Comparison of ENCODE assay signal across 19 cellular contexts in genomic region chr13:55999709-56000108, GRCh38.
A peak's percentile ranks its signal among the peaks of the same experiment; 100 is the strongest.
DNase-seq lines count a peak whose midpoint lies in the region; ATAC-seq and TF ChIP-seq lines count a peak whose summit lies in the region.
"Had no signal": no experiment of that assay in that cellular context is flagged by ENCODE, and none has a peak within 500 bp of the region (broad histone marks: within the 10 kb centered on the region; RNA-seq: fewer than 3 reads in every experiment).

No MANE protein-coding gene starts in this region.

- no peak overlapping the region for H3K4me3 Mint-ChIP-seq in T-cell
- H3K4me3 Mint-ChIP-seq: activated naive CD8-positive, alpha-beta T cell treated with anti-CD3 and anti-CD28 coated beads, Interleukin-2, amount 50 U/mL, for 24 hours; activated T-helper 17 cell treated with anti-CD3 and anti-CD28 coated beads, Interleukin-2, amount 50 U/mL, for 72 hours; dendritic cell treated with granulocyte-macrophage colony-stimulating factor and Interleukin-4, amounts not matched to agents 40 ng/mL and 50 ng/mL, for 4 days; naive thymus-derived CD8-positive, alpha-beta T cell had no signal

- H3K36me3 ChIP-seq in BE2C (no peaks in the 10 kb centered on the region), OCI-LY7 (ENCODE audit: insufficient read depth, low read length) (no peaks in the 10 kb centered on the region)
- H3K36me3 ChIP-seq: transverse colon had no signal

- no peaks in the 10 kb centered on the region for H3K9me2 ChIP-seq in OCI-LY7 (ENCODE audit: insufficient read depth, low read length)

- H3K4me1 ChIP-seq in BE2C (no peaks in the 10 kb centered on the region), OCI-LY7 (ENCODE audit: insufficient read depth, low read length, poor library complexity, severe bottlenecking) (no peaks in the 10 kb centered on the region), right cardiac atrium (ENCODE audit: control insufficient read depth, insufficient read depth, low read length) (no peaks in the 10 kb centered on the region)
- H3K4me1 ChIP-seq: transverse colon had no signal

- H3K27me3 Mint-ChIP-seq in T-cell, result no peaks in the 10 kb centered on the region
- H3K27me3 Mint-ChIP-seq: activated naive CD8-positive, alpha-beta T cell treated with anti-CD3 and anti-CD28 coated beads, Interleukin-2, amount 50 U/mL, for 24 hours; activated T-helper 17 cell treated with anti-CD3 and anti-CD28 coated beads, Interleukin-2, amount 50 U/mL, for 72 hours; dendritic cell treated with granulocyte-macrophage colony-stimulating factor and Interleukin-4, amounts not matched to agents 40 ng/mL and 50 ng/mL, for 4 days; naive thymus-derived CD8-positive, alpha-beta T cell had no signal

- H3K27me3 ChIP-seq in BE2C (no peaks in the 10 kb centered on the region), right cardiac atrium (ENCODE audit: control insufficient read depth, insufficient read depth) (no peaks in the 10 kb centered on the region)
- H3K27me3 ChIP-seq: transverse colon had no signal

- no peaks in the 10 kb centered on the region for H4K20me1 ChIP-seq in OCI-LY7 (ENCODE audit: insufficient read depth, low read length)

- DNase-seq in BE2C (peak; percentile 54), HT-29 (ENCODE audit: low spot score) (peak; percentile 57), OCI-LY7 (ENCODE audit: low spot score) (no peak), iPS-NIHi11 (ENCODE audit: low spot score) (peak; percentile 13), posterior cingulate gyrus (no peak), T-cell (no peak), right cardiac atrium (no peak), LoVo (ENCODE audit: low spot score) (no peak)
- DNase-seq: activated CD4-positive, CD25-positive, alpha-beta regulatory T cell; activated naive CD8-positive, alpha-beta T cell treated with anti-CD3 and anti-CD28 coated beads, Interleukin-2, amount 50 U/mL, for 24 hours; erythroblast; naive thymus-derived CD8-positive, alpha-beta T cell; NCI-H1694 treated with DMSO at 0.1 percent for 48 hours; NCI-H510A treated with DMSO at 0.1 percent for 48 hours; stimulated activated naive CD4-positive, alpha-beta T cell; T-helper 1 cell; transverse colon had no signal

- no peak overlapping the region for H2AFZ ChIP-seq in OCI-LY7 (ENCODE audit: low read length)

- H3K79me2 ChIP-seq in OCI-LY7 (ENCODE audit: insufficient read depth, low read depth, low read length), result no peaks in the 10 kb centered on the region

- WGBS in right cardiac atrium, result 52% methylated on average over 2 of the region's 2 CpGs

- peak; percentile 63 for TF ChIP-seq CTCF in BE2C (IDR thresholded peaks at IDR 0.05; ENCODE audit: low read depth, low read length)
- TF ChIP-seq CTCF in OCI-LY7 (conservative IDR thresholded peaks at IDR 0.05; ENCODE audit: low read length), result 0 out of 2 replicates have a peak, but pooled peaks have one; percentile 14

- H3K9me3 Mint-ChIP-seq in T-cell, result peaks cover 14 to 29% (median 27%) of the 10 kb centered on the region in 3 donors

- H3K4me2 ChIP-seq in OCI-LY7 (ENCODE audit: low read length), result no peak overlapping the region

- no peak overlapping the region for H3K27ac Mint-ChIP-seq in T-cell
- H3K27ac Mint-ChIP-seq: activated naive CD8-positive, alpha-beta T cell treated with anti-CD3 and anti-CD28 coated beads, Interleukin-2, amount 50 U/mL, for 24 hours; activated T-helper 17 cell treated with anti-CD3 and anti-CD28 coated beads, Interleukin-2, amount 50 U/mL, for 72 hours; dendritic cell treated with granulocyte-macrophage colony-stimulating factor and Interleukin-4, amounts not matched to agents 40 ng/mL and 50 ng/mL, for 4 days; naive thymus-derived CD8-positive, alpha-beta T cell had no signal

- H3K9me3 ChIP-seq in BE2C (no peaks in the 10 kb centered on the region), OCI-LY7 (ENCODE audit: low read length) (0 out of 2 replicates have a peak, but pooled peaks cover 4% of the 10 kb centered on the region), right cardiac atrium (ENCODE audit: control insufficient read depth, low read length) (no peaks in the 10 kb centered on the region)

- H3K4me3 ChIP-seq in BE2C (ENCODE audit: low read depth, low read length) (no peak overlapping the region), OCI-LY7 (ENCODE audit: low read depth, low read length, poor library complexity, severe bottlenecking) (no peak overlapping the region), right cardiac atrium (ENCODE audit: low read length) (no peak overlapping the region)
- H3K4me3 ChIP-seq: transverse colon had no signal

- BruUV-seq in OCI-LY7 (replicated peaks; lab: Mats Ljungman, UMichigan), result no TSS peak

- POLR2A ChIA-PET in OCI-LY7 (lab: Charles Lee), result interaction anchor here (0.6 to 0.7 kb wide), 2 partner anchors 85 to 129 kb away, joined by 3 read pairs; no protein-coding TSS in a partner anchor
- POLR2A ChIA-PET in T-cell (lab: Charles Lee), result no interaction called here

- intact Hi-C loops in OCI-LY7 (cut with micrococcal nuclease; ENCODE audit: unreplicated experiment) (no loop called here), posterior cingulate gyrus (cut with DNase I) (no loop called here), right cardiac atrium (cut with DNase I) (no loop called here)

- H3K27ac ChIP-seq in OCI-LY7 (ENCODE audit: low read depth, low read length, poor library complexity, severe bottlenecking) (no peak overlapping the region), right cardiac atrium (ENCODE audit: low read length) (no peak overlapping the region)
- H3K27ac ChIP-seq: transverse colon had no signal

- CTCF ChIA-PET in OCI-LY7 (lab: Charles Lee; ENCODE audit: unreplicated experiment) (no interaction called here), T-cell (lab: Charles Lee) (no interaction called here)

- no peaks in the 10 kb centered on the region for H3K36me3 Mint-ChIP-seq in T-cell

- ATAC-seq in T-cell (replicated peaks in 1 of 4) (no peak), right cardiac atrium (no peak)
- ATAC-seq: activated naive CD8-positive, alpha-beta T cell treated with anti-CD3 and anti-CD28 coated beads, Interleukin-2, amount 50 U/mL, for 24 hours; activated T-helper 17 cell treated with anti-CD3 and anti-CD28 coated beads, Interleukin-2, amount 50 U/mL, for 72 hours; naive thymus-derived CD8-positive, alpha-beta T cell had no signal

- no peaks in the 10 kb centered on the region for H3K4me1 Mint-ChIP-seq in T-cell
- H3K4me1 Mint-ChIP-seq: activated naive CD8-positive, alpha-beta T cell treated with anti-CD3 and anti-CD28 coated beads, Interleukin-2, amount 50 U/mL, for 24 hours; activated T-helper 17 cell treated with anti-CD3 and anti-CD28 coated beads, Interleukin-2, amount 50 U/mL, for 72 hours; naive thymus-derived CD8-positive, alpha-beta T cell had no signal

Comparison
In these comparisons a context has a peak if more than half of its experiments do, and no peak if none do; other contexts are left out.
1. DNase-seq: peak in BE2C (single experiment), HT-29 (single experiment) and iPS-NIHi11 (single experiment); none in OCI-LY7 (single experiment), posterior cingulate gyrus (0 of 10), T-cell (0 of 34), right cardiac atrium (0 of 3) and LoVo (single experiment).